24 cellular contexts compared by ENCODE assay signal in the genomic region with DNA sequence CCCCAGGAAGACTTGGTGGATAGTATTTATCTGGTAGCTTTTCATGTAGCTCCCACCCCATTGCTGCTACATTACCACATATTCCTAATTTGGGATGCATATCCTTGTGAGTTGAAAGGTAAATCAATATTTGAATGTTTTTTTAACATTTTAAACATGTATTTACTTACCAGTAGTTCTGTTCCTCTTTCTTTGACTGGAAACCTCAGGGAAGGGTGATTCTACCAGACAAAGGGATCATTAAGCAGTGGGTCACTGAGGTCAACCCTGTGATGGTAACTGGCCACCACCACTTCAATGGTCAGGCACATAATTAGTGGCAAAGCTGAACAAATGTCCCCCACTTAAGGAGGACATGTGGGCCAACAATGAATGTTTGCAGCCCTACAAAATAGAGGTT. TPM values are rescaled to one million over a fixed set of nuclear protein-coding genes. Genes with fewer than 3 reads are reported as not detected.
"Had no signal": no experiment of that assay in that cellular context is flagged by ENCODE, and none has a peak within 500 bp of the region (broad histone marks: within the 10 kb centered on the region; RNA-seq: fewer than 3 reads in every experiment).

No MANE protein-coding gene starts in this region.

- H3K36me3 ChIP-seq: brain microvascular endothelial cell, cardiac muscle cell had no signal

- H3K36me3 Mint-ChIP-seq: activated naive CD4-positive, alpha-beta T cell treated with anti-CD3 and anti-CD28 coated beads, Interleukin-2, amount 10 ng/mL, durations not matched to agents 7 days and 5 days; activated naive CD8-positive, alpha-beta T cell treated with anti-CD3 and anti-CD28 coated beads for 36 hours; IgD-negative memory B cell had no signal

- H3K4me3 Mint-ChIP-seq: activated CD8-positive, alpha-beta T cell treated with anti-CD3 and anti-CD28 coated beads for 36 hours; activated naive CD4-positive, alpha-beta T cell treated with anti-CD3 and anti-CD28 coated beads, Interleukin-2, amount 10 ng/mL, durations not matched to agents 7 days and 5 days; activated naive CD8-positive, alpha-beta T cell treated with anti-CD3 and anti-CD28 coated beads for 36 hours; activated T-cell treated with anti-CD3 and anti-CD28 coated beads, Interleukin-2, amount 50 U/mL, for 72 hours; IgD-negative memory B cell; T-helper 17 cell had no signal

- H3K27me3 Mint-ChIP-seq: activated CD8-positive, alpha-beta T cell treated with anti-CD3 and anti-CD28 coated beads for 36 hours; activated naive CD8-positive, alpha-beta T cell treated with anti-CD3 and anti-CD28 coated beads for 36 hours had no signal

- H3K27me3 ChIP-seq: brain microvascular endothelial cell, cardiac muscle cell had no signal

- H3K27ac Mint-ChIP-seq: activated CD8-positive, alpha-beta T cell treated with anti-CD3 and anti-CD28 coated beads for 36 hours; activated naive CD4-positive, alpha-beta T cell treated with anti-CD3 and anti-CD28 coated beads, Interleukin-2, amount 10 ng/mL, durations not matched to agents 7 days and 5 days; activated naive CD8-positive, alpha-beta T cell treated with anti-CD3 and anti-CD28 coated beads for 36 hours; activated T-cell treated with anti-CD3 and anti-CD28 coated beads, Interleukin-2, amount 50 U/mL, for 72 hours; activated T-helper 2 cell treated with anti-CD3 and anti-CD28 coated beads, Interferon-gamma antibody, Interleukin-2, Interleukin-4, amounts not matched to agents 10 μg/mL and 5 μg/mL and 100 μg/mL, durations not matched to agents 14 hours and 24 hours and 36 hours; T-helper 17 cell had no signal

- H3K27ac ChIP-seq: brain microvascular endothelial cell, cardiac muscle cell, KMS-11 had no signal

- ATAC-seq: activated CD4-positive, CD25-positive, alpha-beta regulatory T cell treated with anti-CD3 and anti-CD28 coated beads, Interleukin-2, amount 50 U/mL, for 24 hours; activated CD8-positive, alpha-beta T cell treated with anti-CD3 and anti-CD28 coated beads for 36 hours; activated T-cell treated with anti-CD3 and anti-CD28 coated beads, Interleukin-2, amount 50 U/mL, for 72 hours; PC-3; T-helper 17 cell had no signal

- H3K4me3 ChIP-seq: cardiac muscle cell had no signal

- H3K9me3 Mint-ChIP-seq: activated CD8-positive, alpha-beta T cell treated with anti-CD3 and anti-CD28 coated beads for 36 hours; activated naive CD4-positive, alpha-beta T cell treated with anti-CD3 and anti-CD28 coated beads, Interleukin-2, amount 10 ng/mL, durations not matched to agents 7 days and 5 days; activated naive CD8-positive, alpha-beta T cell treated with anti-CD3 and anti-CD28 coated beads for 36 hours; activated T-cell treated with anti-CD3 and anti-CD28 coated beads, Interleukin-2, amount 50 U/mL, for 72 hours; activated T-helper 2 cell treated with anti-CD3 and anti-CD28 coated beads, Interferon-gamma antibody, Interleukin-2, Interleukin-4, amounts not matched to agents 10 μg/mL and 5 μg/mL and 100 μg/mL, durations not matched to agents 14 hours and 24 hours and 36 hours; IgD-negative memory B cell had no signal

- DNase-seq: activated CD4-positive, alpha-beta T cell treated with anti-CD3 and anti-CD28 coated beads for 4 hours; activated CD8-positive, alpha-beta memory T cell treated with anti-CD3 and anti-CD28 coated beads, Interleukin-2, amount 50 U/mL, for 4 hours; activated CD8-positive, alpha-beta T cell treated with anti-CD3 and anti-CD28 coated beads for 36 hours; activated gamma-delta T cell treated with Interleukin-2 at 50 U/mL for 16 hours; activated naive CD4-positive, alpha-beta T cell treated with anti-CD3 and anti-CD28 coated beads, Interleukin-2, amount 10 ng/mL, durations not matched to agents 7 days and 5 days; activated naive CD8-positive, alpha-beta T cell treated with anti-CD3 and anti-CD28 coated beads for 36 hours; activated T-cell treated with anti-CD3 and anti-CD28 coated beads, Interleukin-2, amount 50 U/mL, for 72 hours; brain microvascular endothelial cell; cerebellar nuclear complex; NCI-H1092 treated with DMSO at 0.1 percent for 48 hours; NCI-H1417 treated with DMSO at 0.1 percent for 48 hours; NCI-H187; NCI-H2081; NCI-H446; NCI-H524 treated with DMSO at 0.1 percent for 48 hours; PC-3; SHP77 treated with DMSO at 0.1 percent for 48 hours; T-helper 17 cell; T1000 had no signal

RNA-seq across cellular contexts. Expression of a gene that starts 27.2 kb away (rescaled TPM):
- polyA plus RNA-seq: cardiac muscle cell had no signal
